In genomic region chr7:148799893-148800545, GRCh38 we compare ENCODE assay signal across 18 cellular contexts.
DNase-seq lines count a peak whose midpoint lies in the region; ATAC-seq, FAIRE-seq and TF ChIP-seq lines count a peak whose summit lies in the region.
"Had no signal": no experiment of that assay in that cellular context is flagged by ENCODE, and none has a peak within 500 bp of the region (broad histone marks: within the 10 kb centered on the region; RNA-seq: fewer than 3 reads in every experiment).

No MANE protein-coding gene starts in this region.

- POLR2A ChIA-PET in K562 (lab: Yijun Ruan, JAX): no interaction called here

- WGBS in K562 (ENCODE audit: insufficient coverage, low coverage, missing lambda C conversion rate): 90% methylated on average over 10 of the region's 10 CpGs

- no peaks in the 10 kb centered on the region for H3K4me1 Mint-ChIP-seq in activated CD4-positive, alpha-beta T cell treated with anti-CD3 and anti-CD28 coated beads, Interleukin-2, amount 10 ng/mL, durations not matched to agents 24 days and 14 days
- H3K4me1 Mint-ChIP-seq in nephron progenitor cell: no peaks in the 10 kb centered on the region

- no peaks in the 10 kb centered on the region for H4K20me1 ChIP-seq in K562 (replicated peaks; ENCODE audit: control insufficient read depth, insufficient read depth, low read length)

- in situ Hi-C loops in K562 (cut with MboI): no loop called here

- no peaks in the 10 kb centered on the region for H3K9me3 ChIP-seq in K562 (replicated peaks; ENCODE audit: control insufficient read depth, insufficient read depth, low read depth, low read length)
- H3K9me3 ChIP-seq: Caco-2 had no signal

- CTCF ChIA-PET in K562 (lab: Yijun Ruan, JAX; ENCODE audit: low intra/inter-chr PET ratio): no interaction called here

- H3K27me3 ChIP-seq in H7 (ENCODE audit: control insufficient read depth, insufficient read depth, low read length): no peaks in the 10 kb centered on the region
- H3K27me3 ChIP-seq in K562 (ENCODE audit: control insufficient read depth in 2 of 2, insufficient read depth in 2 of 2, low read length in 2 of 2): no peaks in the 10 kb centered on the region

- no peak overlapping the region for H3K4me2 ChIP-seq in K562 (ENCODE audit: insufficient read depth, low read length)

- no peaks in the 10 kb centered on the region for H3K27me3 Mint-ChIP-seq in activated CD4-positive, alpha-beta T cell treated with anti-CD3 and anti-CD28 coated beads, Interleukin-2, amount 10 ng/mL, durations not matched to agents 24 days and 14 days
- no peaks in the 10 kb centered on the region for H3K27me3 Mint-ChIP-seq in nephron progenitor cell (ENCODE audit: low read depth, poor library complexity)

- DNase-seq in activated CD4-positive, alpha-beta T cell treated with anti-CD3 and anti-CD28 coated beads, Interleukin-2, amount 10 ng/mL, durations not matched to agents 24 days and 14 days: peak; percentile 56
- DNase-seq in activated CD4-positive, alpha-beta T cell treated with anti-CD3 and anti-CD28 coated beads for 48 hours: no peak
- DNase-seq in H7: peak; percentile 75
- DNase-seq in K562 (ENCODE audit: extremely low read depth in 1 of 4, low spot score in 3 of 4): no peak
- DNase-seq in nephron progenitor cell: no peak
- no peak for DNase-seq in NCI-H128 (lab: John Stamatoyannopoulos, UW; ENCODE audit: unreplicated experiment)
- no peak for DNase-seq in stimulated activated CD4-positive, alpha-beta T cell treated with anti-CD3 and anti-CD28 coated beads, Interleukin-4, amount 100 ng/mL, for 4 hours
- DNase-seq: Caco-2; KBM-7; NCI-H2107; NCI-H345; NCI-H526 treated with DMSO at 0.1 percent for 48 hours; NK-92 treated with Interleukin-12 subunit alpha and Interleukin-12 subunit beta, amount 100 ng/mL, for 24 hours; PC-3 had no signal

- H3K4me3 ChIP-seq in H7 (ENCODE audit: insufficient read depth, low read depth, low read length): no peak overlapping the region
- no peak overlapping the region for H3K4me3 ChIP-seq in K562

- TF ChIP-seq RAD21 in K562 (CRISPR knock-in tag; conservative IDR thresholded peaks at IDR 0.05 in 1 of 2, IDR thresholded peaks at IDR 0.05 in 1 of 2): no peak

- ATAC-seq in K562 (no peak), esophagus mucosa (no peak)
- ATAC-seq: PC-3 had no signal

- H3K9me3 Mint-ChIP-seq in activated CD4-positive, alpha-beta T cell treated with anti-CD3 and anti-CD28 coated beads, Interleukin-2, amount 10 ng/mL, durations not matched to agents 24 days and 14 days: no peaks in the 10 kb centered on the region
- no peaks in the 10 kb centered on the region for H3K9me3 Mint-ChIP-seq in nephron progenitor cell

- intact Hi-C loops in activated CD4-positive, alpha-beta T cell treated with anti-CD3 and anti-CD28 coated beads, Interleukin-2, amount 10 ng/mL, durations not matched to agents 24 days and 14 days (cut with micrococcal nuclease): loop anchor here (5.0 kb wide), 1 partner anchor 162 kb away; no protein-coding TSS in a partner anchor
- intact Hi-C loops in K562 (cut with micrococcal nuclease): loop anchor here (5.0 to 10.0 kb wide), 2 partner anchors 223 to 295 kb away; partner anchors contain the start of gene ZNF786

- no peak for TF ChIP-seq CTCF in K562 (IDR thresholded peaks at IDR 0.05 in 2 of 3, conservative IDR thresholded peaks at IDR 0.05 in 1 of 3; ENCODE audit: insufficient read depth in 2 of 3, low read depth in 1 of 3, low read length in 3 of 3)
- TF ChIP-seq CTCF in nephron progenitor cell (IDR thresholded peaks at IDR 0.05): no peak

- H3K79me2 ChIP-seq in K562 (ENCODE audit: control insufficient read depth, insufficient read depth, low read length): no peaks in the 10 kb centered on the region

- no peaks in the 10 kb centered on the region for H3K9me1 ChIP-seq in K562 (ENCODE audit: control insufficient read depth, insufficient read depth, low read length)

- no peak for TF ChIP-seq EP300 in K562 (IDR thresholded peaks at IDR 0.05; ENCODE audit: low read length)

- H3K9ac ChIP-seq in K562 (ENCODE audit: insufficient read depth in 1 of 2, low read depth in 2 of 2, low read length in 2 of 2): no peak overlapping the region

- H3K4me1 ChIP-seq in K562 (replicated peaks in 1 of 2; ENCODE audit: control insufficient read depth in 2 of 2, insufficient read depth in 2 of 2, low read length in 2 of 2): no peaks in the 10 kb centered on the region
- H3K4me1 ChIP-seq: Caco-2 had no signal

- H3K27ac Mint-ChIP-seq in activated CD4-positive, alpha-beta T cell treated with anti-CD3 and anti-CD28 coated beads, Interleukin-2, amount 10 ng/mL, durations not matched to agents 24 days and 14 days: peak overlapping the region; percentile 1
- H3K27ac Mint-ChIP-seq in nephron progenitor cell: peak overlapping the region; percentile 69

- H2AFZ ChIP-seq in K562 (ENCODE audit: low read depth, low read length): no peak overlapping the region

- peaks cover 56% of the 10 kb centered on the region for H3K36me3 Mint-ChIP-seq in activated CD4-positive, alpha-beta T cell treated with anti-CD3 and anti-CD28 coated beads, Interleukin-2, amount 10 ng/mL, durations not matched to agents 24 days and 14 days (ENCODE audit: low read depth)
- H3K36me3 Mint-ChIP-seq in nephron progenitor cell (ENCODE audit: low read depth): peaks cover 77% of the 10 kb centered on the region

- TF ChIP-seq POLR2A in K562 (conservative IDR thresholded peaks at IDR 0.05): no peak

- no peak overlapping the region for H3K27ac ChIP-seq in K562 (ENCODE audit: extremely low read depth, low read depth, low read length)
- H3K27ac ChIP-seq: C4-2B had no signal

- no peak for FAIRE-seq in K562 (lab: Jason Lieb, UNC)
- FAIRE-seq: A204.1, HTR-8/SVneo had no signal

- BruUV-seq in K562 (replicated peaks; lab: Mats Ljungman, UMichigan): no TSS peak

- peaks cover 21% of the 10 kb centered on the region for H3K36me3 ChIP-seq in H7 (replicated peaks; ENCODE audit: control insufficient read depth, insufficient read depth, low read length)
- H3K36me3 ChIP-seq in K562 (ENCODE audit: control insufficient read depth, insufficient read depth, low read length): peaks cover 68% of the 10 kb centered on the region

- no peak overlapping the region for H3K4me3 Mint-ChIP-seq in activated CD4-positive, alpha-beta T cell treated with anti-CD3 and anti-CD28 coated beads, Interleukin-2, amount 10 ng/mL, durations not matched to agents 24 days and 14 days
- H3K4me3 Mint-ChIP-seq in nephron progenitor cell: no peak overlapping the region

TF ChIP-seq in K562, 482 proteins besides CTCF, POLR2A, EP300 and RAD21:
- TF ChIP-seq ZNF644 (tag; IDR thresholded peaks at IDR 0.05; ENCODE audit: low read depth): no peak
- TF ChIP-seq RBM22 (IDR thresholded peaks at IDR 0.05; ENCODE audit: low read depth, low read length, poor library complexity, severe bottlenecking): peak; percentile 25
- TF ChIP-seq ZSCAN29 (IDR thresholded peaks at IDR 0.05): no peak
- TF ChIP-seq NONO (IDR thresholded peaks at IDR 0.05; ENCODE audit: low read depth in 2 of 2, low read length in 1 of 2): no peak

Comparison
In these comparisons a context has a peak if more than half of its experiments do, and no peak if none do; other contexts are left out.
1. DNase-seq: peak in activated CD4-positive, alpha-beta T cell treated with anti-CD3 and anti-CD28 coated beads, Interleukin-2, amount 10 ng/mL, durations not matched to agents 24 days and 14 days (single experiment) and H7 (single experiment); none in activated CD4-positive, alpha-beta T cell treated with anti-CD3 and anti-CD28 coated beads for 48 hours (single experiment), K562 (0 of 4), nephron progenitor cell (single experiment), NCI-H128 (single experiment) and stimulated activated CD4-positive, alpha-beta T cell treated with anti-CD3 and anti-CD28 coated beads, Interleukin-4, amount 100 ng/mL, for 4 hours (0 of 2).